2 cellular contexts compared by ENCODE assay signal in the genomic region with DNA sequence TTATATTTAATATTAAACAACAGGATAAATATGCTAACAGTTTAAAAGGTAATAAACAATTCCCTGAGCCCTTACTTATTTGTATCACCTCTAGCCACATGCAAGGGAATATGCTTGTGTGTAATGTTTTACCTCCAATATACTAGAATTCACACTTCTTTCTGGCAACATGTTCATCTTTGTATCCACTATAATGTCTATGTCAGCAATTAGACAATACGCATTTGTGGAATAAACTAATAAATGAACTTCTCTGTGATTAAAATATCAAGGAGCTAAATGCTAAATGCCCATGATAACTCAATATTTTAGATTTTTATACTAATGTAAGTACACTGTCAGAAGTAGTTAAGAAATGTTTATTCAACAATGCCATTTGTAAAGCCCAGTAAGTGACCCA.
TF ChIP-seq lines count a peak whose summit lies in the region.

No MANE protein-coding gene starts in this region.

TF ChIP-seq in HepG2, 621 proteins besides CTCF, POLR2A, EP300 and RAD21:
- TF ChIP-seq MAFK (conservative IDR thresholded peaks at IDR 0.05 in 1 of 2, IDR thresholded peaks at IDR 0.05 in 1 of 2; ENCODE audit: low read length in 2 of 2) (peak; percentile 83 to 91), GLMP (CRISPR knock-in tag; IDR thresholded peaks at IDR 0.05; ENCODE audit: borderline replicate concordance) (no peak), NR2F6 (IDR thresholded peaks at IDR 0.05) (no peak), NR2F6 (CRISPR knock-in tag; IDR thresholded peaks at IDR 0.05) (no peak), MAFF (IDR thresholded peaks at IDR 0.05; ENCODE audit: low read depth, low read length) (peak; percentile 89)

TF ChIP-seq in IMR-90, 13 proteins besides CTCF, POLR2A, EP300 and RAD21:
- TF ChIP-seq MAZ (IDR thresholded peaks at IDR 0.05; ENCODE audit: borderline replicate concordance, low read depth, low read length) (no peak), MAFK (IDR thresholded peaks at IDR 0.05; ENCODE audit: low read depth, low read length) (peak; percentile 87), FOS (IDR thresholded peaks at IDR 0.05; ENCODE audit: low read depth, low read length) (no peak), ELK1 (IDR thresholded peaks at IDR 0.05; ENCODE audit: borderline replicate concordance, low read depth, low read length) (no peak)
